9 cellular contexts compared by ENCODE assay signal in genomic region chr19:10871711-10872550, GRCh38. TPM values are rescaled to one million over a fixed set of nuclear protein-coding genes. Genes with fewer than 3 reads are reported as not detected.
DNase-seq lines count a peak whose midpoint lies in the region; ATAC-seq and TF ChIP-seq lines count a peak whose summit lies in the region.
"Had no signal": no experiment of that assay in that cellular context is flagged by ENCODE, and none has a peak within 500 bp of the region (broad histone marks: within the 10 kb centered on the region; RNA-seq: fewer than 3 reads in every experiment).

No MANE protein-coding gene starts in this region.

- peak overlapping the region; percentile 89 to 98 (median 95) for H3K9ac ChIP-seq in BLaER1 treated with 17β-estradiol and CSF1 and Interleukin-3, amounts not matched to agents 10 nM and 100 nM
- H3K9ac ChIP-seq in MM.1S (ENCODE audit: low read length) = peak overlapping the region; percentile 76; the same call in 1 of the 2 replicates

- H3K9me3 ChIP-seq in BLaER1 treated with 17β-estradiol and CSF1 and Interleukin-3, amounts not matched to agents 10 nM and 100 nM (replicated peaks in 1 of 11) = no peaks in the 10 kb centered on the region
- no peaks in the 10 kb centered on the region for H3K9me3 ChIP-seq in MM.1S (replicated peaks; ENCODE audit: insufficient read depth, low read length)
- H3K9me3 ChIP-seq in ovary = no peaks in the 10 kb centered on the region

- peak overlapping the region; percentile 83 to 95 (median 91) for H3K27ac ChIP-seq in BLaER1 treated with 17β-estradiol and CSF1 and Interleukin-3, amounts not matched to agents 10 nM and 100 nM
- H3K27ac ChIP-seq in MM.1S (ENCODE audit: low read length) = no peak overlapping the region
- H3K27ac ChIP-seq in ovary = peak overlapping the region; percentile 55 to 78

- H3K4me1 Mint-ChIP-seq in activated T-helper 2 cell treated with anti-CD3 and anti-CD28 coated beads, Interferon-gamma antibody, Interleukin-2, Interleukin-4, amounts not matched to agents 10 μg/mL and 5 μg/mL and 100 μg/mL, durations not matched to agents 14 hours and 24 hours and 36 hours (ENCODE audit: low read depth) = peaks cover 26% of the 10 kb centered on the region

- no peaks in the 10 kb centered on the region for H3K9me3 Mint-ChIP-seq in activated T-helper 2 cell treated with anti-CD3 and anti-CD28 coated beads, Interferon-gamma antibody, Interleukin-2, Interleukin-4, amounts not matched to agents 10 μg/mL and 5 μg/mL and 100 μg/mL, durations not matched to agents 14 hours and 24 hours and 36 hours

- H3K27me3 Mint-ChIP-seq in activated T-helper 2 cell treated with anti-CD3 and anti-CD28 coated beads, Interferon-gamma antibody, Interleukin-2, Interleukin-4, amounts not matched to agents 10 μg/mL and 5 μg/mL and 100 μg/mL, durations not matched to agents 14 hours and 24 hours and 36 hours (ENCODE audit: low read depth) = no peaks in the 10 kb centered on the region

- peak overlapping the region; percentile 78 to 98 (median 95) for H3K4me2 ChIP-seq in BLaER1 treated with 17β-estradiol and CSF1 and Interleukin-3, amounts not matched to agents 10 nM and 100 nM
- H3K4me2 ChIP-seq in MM.1S (ENCODE audit: low read depth, low read length) = peak overlapping the region; percentile 68

- 0 to 1% (median 1%) methylated on average over 37 to 91 of the region's 91 CpGs for WGBS in ovary, 3 donors

- intact Hi-C loops in activated T-helper 2 cell treated with anti-CD3 and anti-CD28 coated beads, Interferon-gamma antibody, Interleukin-2, Interleukin-4, amounts not matched to agents 10 μg/mL and 5 μg/mL and 100 μg/mL, durations not matched to agents 14 hours and 24 hours and 36 hours (cut with micrococcal nuclease) = loop anchor here (1.0 to 2.0 kb wide), 3 partner anchors 36 to 563 kb away; partner anchors contain the start of genes ODAD3, PRKCSH, TIMM29 and TMED1
- intact Hi-C loops in ovary (cut with DNase I) = loop anchor here in 2 of 4 donors (5.0 to 10.0 kb wide), 2 partner anchors 53 to 55 kb away; partner anchors contain the start of genes TIMM29 (in 2 of the 2) and YIPF2 (in 2 of the 2)

- H3K27ac Mint-ChIP-seq in activated T-helper 2 cell treated with anti-CD3 and anti-CD28 coated beads, Interferon-gamma antibody, Interleukin-2, Interleukin-4, amounts not matched to agents 10 μg/mL and 5 μg/mL and 100 μg/mL, durations not matched to agents 14 hours and 24 hours and 36 hours = peak overlapping the region; percentile 89

- peaks cover 11% of the 10 kb centered on the region for H3K36me3 Mint-ChIP-seq in activated T-helper 2 cell treated with anti-CD3 and anti-CD28 coated beads, Interferon-gamma antibody, Interleukin-2, Interleukin-4, amounts not matched to agents 10 μg/mL and 5 μg/mL and 100 μg/mL, durations not matched to agents 14 hours and 24 hours and 36 hours (ENCODE audit: low read depth)

- ATAC-seq in GM21381 (IDR thresholded peaks at IDR 0.05; ENCODE audit: unreplicated experiment) = peak; percentile 8

- peak overlapping the region; percentile 39; the same call in 1 of the 2 replicates for H2AFZ ChIP-seq in MM.1S (ENCODE audit: low read length)

- peaks cover 0 to 23% (median 8%) of the 10 kb centered on the region in 11 experiments; a peak in 11 of 22 replicates for H3K36me3 ChIP-seq in BLaER1 treated with 17β-estradiol and CSF1 and Interleukin-3, amounts not matched to agents 10 nM and 100 nM
- H3K36me3 ChIP-seq in MM.1S (replicated peaks; ENCODE audit: insufficient read depth, low read length) (no peaks in the 10 kb centered on the region), ovary (no peaks in the 10 kb centered on the region)

- peaks cover 60 to 80% (median 71%) of the 10 kb centered on the region in 10 experiments for H3K4me1 ChIP-seq in BLaER1 treated with 17β-estradiol and CSF1 and Interleukin-3, amounts not matched to agents 10 nM and 100 nM
- H3K4me1 ChIP-seq in MM.1S (ENCODE audit: low read length) = peaks cover 16% of the 10 kb centered on the region
- no peaks in the 10 kb centered on the region for H3K4me1 ChIP-seq in ovary (ENCODE audit: insufficient read depth)

- H3F3A ChIP-seq in MM.1S (ENCODE audit: insufficient read depth, low read length) = peaks cover 14% of the 10 kb centered on the region

- DNase-seq in MM.1S (peak; percentile 29), germinal center (ENCODE audit: low spot score) (peak; percentile 48), ovary (peak; percentile 56 to 80 (median 77)), HT-29 (ENCODE audit: low spot score) (no peak), NCI-H774 (lab: John Stamatoyannopoulos, UW) (no peak)
- no peak for DNase-seq in activated T-helper 2 cell treated with anti-CD3 and anti-CD28 coated beads, Interferon-gamma antibody, Interleukin-2, Interleukin-4, amounts not matched to agents 10 μg/mL and 5 μg/mL and 100 μg/mL, durations not matched to agents 14 hours and 24 hours and 36 hours (ENCODE audit: low spot score)

- H3K79me2 ChIP-seq in MM.1S (ENCODE audit: low read length) = peaks cover 49% of the 10 kb centered on the region

- TF ChIP-seq EP300 in ovary (IDR thresholded peaks at IDR 0.05) = no peak

- H3K4me3 ChIP-seq in BLaER1 treated with 17β-estradiol and CSF1 and Interleukin-3, amounts not matched to agents 10 nM and 100 nM = peak overlapping the region; percentile 75 to 90 (median 84)
- H3K4me3 ChIP-seq in MM.1S (ENCODE audit: low read length) = peak overlapping the region; percentile 80
- peak overlapping the region; percentile 67 for H3K4me3 ChIP-seq in ovary

- no peak for TF ChIP-seq POLR2A in ovary (IDR thresholded peaks at IDR 0.05)

- TF ChIP-seq CTCF in MM.1S (IDR thresholded peaks at IDR 0.05; ENCODE audit: low read length) (no peak), ovary (IDR thresholded peaks at IDR 0.05) (no peak)

- H3K27me3 ChIP-seq in BLaER1 treated with 17β-estradiol and CSF1 and Interleukin-3, amounts not matched to agents 10 nM and 100 nM = no peaks in the 10 kb centered on the region
- H3K27me3 ChIP-seq in MM.1S (replicated peaks; ENCODE audit: insufficient read depth, low read length) (no peaks in the 10 kb centered on the region), ovary (no peaks in the 10 kb centered on the region)

- peaks cover 0 to 45% (median 26%) of the 10 kb centered on the region in 11 experiments; a peak in 16 of 22 replicates for H4K20me1 ChIP-seq in BLaER1 treated with 17β-estradiol and CSF1 and Interleukin-3, amounts not matched to agents 10 nM and 100 nM
- H4K20me1 ChIP-seq in MM.1S (ENCODE audit: insufficient read depth, low read length) = no peaks in the 10 kb centered on the region

- no peaks in the 10 kb centered on the region for H3K9me2 ChIP-seq in MM.1S (replicated peaks; ENCODE audit: insufficient read depth, low read length)

- H3K4me3 Mint-ChIP-seq in activated T-helper 2 cell treated with anti-CD3 and anti-CD28 coated beads, Interferon-gamma antibody, Interleukin-2, Interleukin-4, amounts not matched to agents 10 μg/mL and 5 μg/mL and 100 μg/mL, durations not matched to agents 14 hours and 24 hours and 36 hours (ENCODE audit: low read depth) = peak overlapping the region; percentile 89

RNA-seq across cellular contexts. Expression of gene CARM1, which starts 0.6 kb away (rescaled TPM):
- 87.5 and 89.3 TPM in 2 replicates for total RNA-seq in activated T-helper 2 cell treated with anti-CD3 and anti-CD28 coated beads, Interferon-gamma antibody, Interleukin-2, Interleukin-4, amounts not matched to agents 10 μg/mL and 5 μg/mL and 100 μg/mL, durations not matched to agents 14 hours and 24 hours and 36 hours
- total RNA-seq in ovary = 10 to 100 TPM; 10.1 to 42.1 (median 39.8) TPM
- polyA plus RNA-seq in ovary = 10 to 100 TPM; 14.7 to 26.6 TPM
- total RNA-seq in HT-29 (2014; rRNA removed; shearing (Covaris generic)) = 40.7 and 46.0 TPM in 2 replicates

RNA-seq across cellular contexts. Expression of gene C19orf38, which starts 23.7 kb away (rescaled TPM):
- total RNA-seq in activated T-helper 2 cell treated with anti-CD3 and anti-CD28 coated beads, Interferon-gamma antibody, Interleukin-2, Interleukin-4, amounts not matched to agents 10 μg/mL and 5 μg/mL and 100 μg/mL, durations not matched to agents 14 hours and 24 hours and 36 hours = 3.9 and 4.3 TPM in 2 replicates
- 1 to 10 TPM in 4 of 7 donors, under 1 TPM in 3; 0.52 to 4.1 (median 1.3) TPM for total RNA-seq in ovary
- 1 to 10 TPM in 1 of 2 donors, under 1 TPM in 1; 0.65 to 1.0 TPM for polyA plus RNA-seq in ovary
- 0.13 TPM in 1 of 2 replicates, not detected in the other for total RNA-seq in HT-29 (2014; rRNA removed; shearing (Covaris generic))
- total RNA-seq: LHCN-M2 had no signal

RNA-seq across cellular contexts. Expression of gene TMED1, which starts 35.9 kb away (rescaled TPM):
- total RNA-seq in activated T-helper 2 cell treated with anti-CD3 and anti-CD28 coated beads, Interferon-gamma antibody, Interleukin-2, Interleukin-4, amounts not matched to agents 10 μg/mL and 5 μg/mL and 100 μg/mL, durations not matched to agents 14 hours and 24 hours and 36 hours = 16.7 and 17.9 TPM in 2 replicates
- 10 to 100 TPM; 24.5 to 53.8 (median 29.1) TPM for total RNA-seq in ovary
- 10 to 100 TPM in 1 of 2 donors, 1 to 10 TPM in 1; 9.3 to 49.6 TPM for polyA plus RNA-seq in ovary
- 30.7 and 34.0 TPM in 2 replicates for total RNA-seq in HT-29 (2014; rRNA removed; shearing (Covaris generic))

RNA-seq across cellular contexts. Expression of gene YIPF2, which starts 56.5 kb away (rescaled TPM):
- total RNA-seq in activated T-helper 2 cell treated with anti-CD3 and anti-CD28 coated beads, Interferon-gamma antibody, Interleukin-2, Interleukin-4, amounts not matched to agents 10 μg/mL and 5 μg/mL and 100 μg/mL, durations not matched to agents 14 hours and 24 hours and 36 hours = 25.0 and 25.9 TPM in 2 replicates
- total RNA-seq in ovary = 10 to 100 TPM; 31.6 to 66.4 (median 47.0) TPM
- 10 to 100 TPM; 10.3 to 42.9 TPM for polyA plus RNA-seq in ovary
- 94.6 and 106 TPM in 2 replicates for total RNA-seq in HT-29 (2014; rRNA removed; shearing (Covaris generic))

RNA-seq across cellular contexts. Expression of gene TIMM29, which starts 56.7 kb away (rescaled TPM):
- total RNA-seq in activated T-helper 2 cell treated with anti-CD3 and anti-CD28 coated beads, Interferon-gamma antibody, Interleukin-2, Interleukin-4, amounts not matched to agents 10 μg/mL and 5 μg/mL and 100 μg/mL, durations not matched to agents 14 hours and 24 hours and 36 hours = 18.8 and 19.0 TPM in 2 replicates
- 10 to 100 TPM; 14.7 to 22.4 (median 20.0) TPM for total RNA-seq in ovary
- 10 to 100 TPM; 13.8 to 15.1 TPM for polyA plus RNA-seq in ovary
- total RNA-seq in HT-29 (2014; rRNA removed; shearing (Covaris generic)) = 34.1 and 37.6 TPM in 2 replicates

Comparison
In these comparisons a context has a peak if more than half of its experiments do, and no peak if none do; other contexts are left out.
1. DNase-seq: peak in MM.1S (single experiment), germinal center (single experiment) and ovary (5 of 5); none in activated T-helper 2 cell treated with anti-CD3 and anti-CD28 coated beads, Interferon-gamma antibody, Interleukin-2, Interleukin-4, amounts not matched to agents 10 μg/mL and 5 μg/mL and 100 μg/mL, durations not matched to agents 14 hours and 24 hours and 36 hours (single experiment), HT-29 (single experiment) and NCI-H774 (single experiment).
2. Peak in every context shown above with its lines, with median percentiles within 50 percentile points of each other: H3K4me3 ChIP-seq.